In the genomic region with DNA sequence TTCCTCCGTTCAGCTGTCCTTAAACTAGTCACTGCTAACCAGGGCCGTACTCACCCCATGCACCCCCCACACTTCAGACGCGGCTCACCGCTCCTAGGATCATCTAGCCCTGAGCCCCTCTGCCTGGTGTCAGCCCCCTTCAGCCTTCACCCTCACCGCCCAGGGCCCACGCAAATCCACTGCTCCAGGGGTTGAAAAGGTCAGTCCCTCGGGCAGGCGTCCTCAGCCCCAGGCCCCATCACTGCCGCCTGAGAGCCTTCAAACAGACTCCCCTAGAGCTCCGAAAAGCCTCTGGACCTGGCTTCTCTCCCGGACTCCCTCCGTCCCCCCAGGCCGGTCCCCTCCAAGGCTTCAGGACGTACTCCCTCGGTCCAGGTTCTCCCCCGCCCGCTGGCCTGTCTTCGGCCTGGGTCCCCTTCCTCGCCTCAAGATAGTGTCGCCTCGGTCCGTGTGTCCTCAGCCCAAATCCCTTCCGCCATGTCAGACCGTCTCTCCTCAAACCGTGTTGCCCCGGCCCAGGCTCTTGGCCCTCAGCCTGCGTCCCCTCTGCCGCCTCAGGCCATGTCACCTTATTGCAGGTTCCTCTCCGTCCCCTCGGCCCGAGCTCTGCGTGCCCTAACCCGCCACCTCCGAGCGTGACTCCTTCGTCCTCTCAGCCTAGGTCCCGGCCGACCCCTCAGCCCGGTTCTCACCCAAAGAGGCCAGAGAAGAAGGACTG, we compare ENCODE assay signal across 8 cellular contexts. TPM values are rescaled to one million over a fixed set of nuclear protein-coding genes. Genes with fewer than 3 reads are reported as not detected.
DNase-seq lines count a peak whose midpoint lies in the region; ATAC-seq lines count a peak whose summit lies in the region.

No MANE protein-coding gene starts in this region.

- peak overlapping the region; percentile 81 to 100 (median 98) for H3K4me3 Mint-ChIP-seq in naive thymus-derived CD4-positive, alpha-beta T cell

- POLR2A ChIA-PET in naive thymus-derived CD4-positive, alpha-beta T cell (lab: Charles Lee): interaction anchor here (1.2 to 3.0 kb wide), 4 partner anchors 30 to 96 kb away, joined by 3 to 29 read pairs (median 20); partner anchors contain the start of gene KPTN

- peaks cover 50 to 64% of the 10 kb centered on the region in 2 donors for H3K4me1 ChIP-seq in naive thymus-derived CD4-positive, alpha-beta T cell (ENCODE audit: control insufficient read depth in 2 of 2, insufficient read depth in 2 of 2, low read length in 2 of 2)

- H3K27me3 ChIP-seq in MG63: no peaks in the 10 kb centered on the region
- H3K27me3 ChIP-seq in naive thymus-derived CD4-positive, alpha-beta T cell (ENCODE audit: control insufficient read depth in 2 of 2, insufficient read depth in 2 of 2, low read length in 2 of 2): no peaks in the 10 kb centered on the region

- H3K27ac Mint-ChIP-seq in naive thymus-derived CD4-positive, alpha-beta T cell: peak overlapping the region; percentile 81 to 99 (median 98)

- H3K9me3 ChIP-seq in MG63: no peaks in the 10 kb centered on the region
- H3K9me3 ChIP-seq in naive thymus-derived CD4-positive, alpha-beta T cell (ENCODE audit: control insufficient read depth in 2 of 3, low read length in 3 of 3): no peaks in the 10 kb centered on the region

- H3K27ac ChIP-seq in cingulate gyrus (ENCODE audit: low read depth, low read length): peak overlapping the region; percentile 98
- H3K27ac ChIP-seq in naive thymus-derived CD4-positive, alpha-beta T cell (ENCODE audit: low read depth, low read length): peak overlapping the region; percentile 100

- peak overlapping the region; percentile 98 for H3K4me3 ChIP-seq in MG63
- peak overlapping the region; percentile 97 for H3K4me3 ChIP-seq in naive thymus-derived CD4-positive, alpha-beta T cell (ENCODE audit: low read length)

- H3K4me1 Mint-ChIP-seq in naive thymus-derived CD4-positive, alpha-beta T cell: peaks cover 68 to 98% (median 92%) of the 10 kb centered on the region in 7 donors

- CTCF ChIA-PET in naive thymus-derived CD4-positive, alpha-beta T cell (lab: Charles Lee): interaction anchor here (0.6 to 1.2 kb wide), 2 partner anchors 77 to 383 kb away, joined by 3 read pairs; no protein-coding TSS in a partner anchor

- intact Hi-C loops in naive thymus-derived CD4-positive, alpha-beta T cell (cut with micrococcal nuclease): loop anchor here in 1 of 2 donors (2.0 to 10.0 kb wide), 3 partner anchors 58 to 743 kb away; partner anchors contain the start of genes CARD8, ZC3H4 and ZNF541

- no peak for DNase-seq in MG63
- no peak for DNase-seq in naive thymus-derived CD4-positive, alpha-beta T cell
- no peak for DNase-seq in GM03348 (ENCODE audit: low spot score)
- DNase-seq in mucosa of gallbladder (ENCODE audit: low spot score): no peak

- peaks cover 0 to 6% (median 0%) of the 10 kb centered on the region in 5 donors for H3K27me3 Mint-ChIP-seq in naive thymus-derived CD4-positive, alpha-beta T cell

- ATAC-seq in GM19455 (IDR thresholded peaks at IDR 0.05; ENCODE audit: unreplicated experiment) (peak; percentile 1), GM19452 (IDR thresholded peaks at IDR 0.05; ENCODE audit: unreplicated experiment) (no peak), GM19467 (IDR thresholded peaks at IDR 0.05; ENCODE audit: unreplicated experiment) (no peak)
- no peak for ATAC-seq in naive thymus-derived CD4-positive, alpha-beta T cell

- peaks cover 16% of the 10 kb centered on the region for H3K36me3 ChIP-seq in MG63
- peaks cover 0 to 27% (median 0%) of the 10 kb centered on the region in 3 experiments for H3K36me3 ChIP-seq in naive thymus-derived CD4-positive, alpha-beta T cell (ENCODE audit: control insufficient read depth in 2 of 3, insufficient read depth in 3 of 3, low read length in 3 of 3)

- peaks cover 0 to 9% (median 4%) of the 10 kb centered on the region in 5 donors for H3K36me3 Mint-ChIP-seq in naive thymus-derived CD4-positive, alpha-beta T cell

- peaks cover 0 to 4% (median 0%) of the 10 kb centered on the region in 11 donors for H3K9me3 Mint-ChIP-seq in naive thymus-derived CD4-positive, alpha-beta T cell

RNA-seq across cellular contexts. Expression of gene NAPA, which starts 0.6 kb away (rescaled TPM):
- total RNA-seq in MG63 (2014; rRNA removed; shearing (Covaris generic); ENCODE audit: low replicate concordance): 141 and 323 TPM in 2 replicates
- 100 to 1,000 TPM in 3 of 5 experiments, 10 to 100 TPM in 2; 86.2 to 136 (median 107) TPM for total RNA-seq in naive thymus-derived CD4-positive, alpha-beta T cell
- polyA plus RNA-seq in naive thymus-derived CD4-positive, alpha-beta T cell: 100 to 1,000 TPM in 1 of 2 donors, 10 to 100 TPM in 1; 89.9 to 118 TPM
- total RNA-seq in mucosa of gallbladder: 155 TPM

RNA-seq across cellular contexts. Expression of gene KPTN, which starts 30.3 kb away (rescaled TPM):
- 9.1 and 31.0 TPM in 2 replicates for total RNA-seq in MG63 (2014; rRNA removed; shearing (Covaris generic); ENCODE audit: low replicate concordance)
- 1 to 10 TPM; 5.1 to 9.2 (median 6.7) TPM for total RNA-seq in naive thymus-derived CD4-positive, alpha-beta T cell
- polyA plus RNA-seq in naive thymus-derived CD4-positive, alpha-beta T cell: 1 to 10 TPM; 4.4 to 8.1 TPM
- total RNA-seq in mucosa of gallbladder: 16.3 TPM

RNA-seq across cellular contexts. Expression of gene SLC8A2, which starts 42.6 kb away (rescaled TPM):
- total RNA-seq in MG63 (2014; rRNA removed; shearing (Covaris generic); ENCODE audit: low replicate concordance): not detected in 2 replicates
- under 1 TPM in 3 of 5 experiments, not detected in 2; 0.05 to 0.19 (median 0.19) TPM for total RNA-seq in naive thymus-derived CD4-positive, alpha-beta T cell
- not detected for polyA plus RNA-seq in naive thymus-derived CD4-positive, alpha-beta T cell
- 5.1 TPM for total RNA-seq in mucosa of gallbladder

RNA-seq across cellular contexts. Expression of gene ZNF541, which starts 58.6 kb away (rescaled TPM):
- 0.36 and 0.69 TPM in 2 replicates for total RNA-seq in MG63 (2014; rRNA removed; shearing (Covaris generic); ENCODE audit: low replicate concordance)
- total RNA-seq in naive thymus-derived CD4-positive, alpha-beta T cell: 1 to 10 TPM in 2 of 5 experiments, under 1 TPM in 3; 0.36 to 1.5 (median 0.95) TPM
- polyA plus RNA-seq in naive thymus-derived CD4-positive, alpha-beta T cell: under 1 TPM in 1 of 2 donors, not detected in 1; 0.58 TPM
- total RNA-seq in mucosa of gallbladder: 1.2 TPM
